In genomic region chr10:74936577-74937445, GRCh38 we compare ENCODE assay signal across 14 cellular contexts.
DNase-seq lines count a peak whose midpoint lies in the region; ATAC-seq, FAIRE-seq and TF ChIP-seq lines count a peak whose summit lies in the region.
"Had no signal": no experiment of that assay in that cellular context is flagged by ENCODE, and none has a peak within 500 bp of the region (broad histone marks: within the 10 kb centered on the region; RNA-seq: fewer than 3 reads in every experiment).

No MANE protein-coding gene starts in this region.

- intact Hi-C loops in spleen (cut with DNase I; ENCODE audit: low total_unique reads), result no loop called here

- H3K27me3 Mint-ChIP-seq in astrocyte (ENCODE audit: low read depth, unreplicated experiment), result no peaks in the 10 kb centered on the region
- H3K27me3 Mint-ChIP-seq: activated naive CD4-positive, alpha-beta T cell treated with anti-CD3 and anti-CD28 coated beads, Interleukin-2, amount 10 ng/mL, durations not matched to agents 7 days and 5 days; CD8-positive, alpha-beta memory T cell had no signal

- H3K9ac ChIP-seq in astrocyte (ENCODE audit: low read length), result no peak overlapping the region

- H3K9me3 Mint-ChIP-seq in astrocyte (ENCODE audit: unreplicated experiment), result no peaks in the 10 kb centered on the region
- H3K9me3 Mint-ChIP-seq: activated naive CD4-positive, alpha-beta T cell treated with anti-CD3 and anti-CD28 coated beads, Interleukin-2, amount 10 ng/mL, durations not matched to agents 7 days and 5 days; CD8-positive, alpha-beta memory T cell had no signal

- H3K9me3 ChIP-seq in astrocyte (ENCODE audit: insufficient read depth, low read depth, low read length) (no peaks in the 10 kb centered on the region), gastroesophageal sphincter (no peaks in the 10 kb centered on the region), spleen (no peaks in the 10 kb centered on the region)

- no peak for TF ChIP-seq EP300 in gastroesophageal sphincter (IDR thresholded peaks at IDR 0.05)

- no peaks in the 10 kb centered on the region for H3K36me3 ChIP-seq in astrocyte (ENCODE audit: insufficient read depth, low read length)
- no peaks in the 10 kb centered on the region for H3K36me3 ChIP-seq in gastroesophageal sphincter
- H3K36me3 ChIP-seq in spleen, result no peaks in the 10 kb centered on the region

- DNase-seq in HCEC 1CT (peak; percentile 68), astrocyte (ENCODE audit: low read depth) (peak; percentile 89), skeletal muscle cell (ENCODE audit: low read depth) (peak; percentile 39), spleen (no peak), ecto neural progenitor cell (ENCODE audit: low spot score) (no peak), HK-2 (ENCODE audit: unreplicated experiment) (no peak)
- DNase-seq: activated CD8-positive, alpha-beta memory T cell treated with anti-CD3 and anti-CD28 coated beads for 24 hours; activated naive CD4-positive, alpha-beta T cell treated with anti-CD3 and anti-CD28 coated beads, Interleukin-2, amount 10 ng/mL, durations not matched to agents 7 days and 5 days; CD8-positive, alpha-beta memory T cell; hypothalamus; T1000 had no signal

- TF ChIP-seq POLR2A in gastroesophageal sphincter (IDR thresholded peaks at IDR 0.05), result no peak
- no peak for TF ChIP-seq POLR2A in spleen (IDR thresholded peaks at IDR 0.05)

- peaks cover 2% of the 10 kb centered on the region for H3K36me3 Mint-ChIP-seq in astrocyte (ENCODE audit: low read depth, unreplicated experiment)
- H3K36me3 Mint-ChIP-seq: activated naive CD4-positive, alpha-beta T cell treated with anti-CD3 and anti-CD28 coated beads, Interleukin-2, amount 10 ng/mL, durations not matched to agents 7 days and 5 days had no signal

- peak overlapping the region; percentile 36 for H3K4me2 ChIP-seq in astrocyte (ENCODE audit: low read length)

- peaks cover 21% of the 10 kb centered on the region for H3K79me2 ChIP-seq in astrocyte (ENCODE audit: insufficient read depth, low read length)

- peaks cover 8% of the 10 kb centered on the region for H3K4me1 Mint-ChIP-seq in astrocyte (ENCODE audit: low read depth, unreplicated experiment)
- H3K4me1 Mint-ChIP-seq: activated naive CD4-positive, alpha-beta T cell treated with anti-CD3 and anti-CD28 coated beads, Interleukin-2, amount 10 ng/mL, durations not matched to agents 7 days and 5 days had no signal

- 21 to 35% methylated on average over 6 of the region's 6 CpGs for WGBS in gastroesophageal sphincter (ENCODE audit: low coverage in 1 of 2), 2 donors
- 80 to 90% (median 87%) methylated on average over 6 of the region's 6 CpGs for WGBS in spleen, 5 donors

- no peak overlapping the region for H2AFZ ChIP-seq in astrocyte (ENCODE audit: low read depth, low read length)

- TF ChIP-seq CTCF in astrocyte (IDR thresholded peaks at IDR 0.05; ENCODE audit: insufficient read depth, low read depth, low read length) (no peak), gastroesophageal sphincter (IDR thresholded peaks at IDR 0.05) (no peak), spleen (IDR thresholded peaks at IDR 0.05 in 8 of 11, conservative IDR thresholded peaks at IDR 0.05 in 3 of 11) (no peak)

- peaks cover 11% of the 10 kb centered on the region for H3K4me1 ChIP-seq in astrocyte (ENCODE audit: insufficient read depth, low read length)
- peaks cover 10 to 94% (median 20%) of the 10 kb centered on the region in 3 donors for H3K4me1 ChIP-seq in gastroesophageal sphincter
- peaks cover 0 to 34% (median 2%) of the 10 kb centered on the region in 6 donors for H3K4me1 ChIP-seq in spleen

- H3K27me3 ChIP-seq in astrocyte (ENCODE audit: insufficient read depth, low read length), result no peaks in the 10 kb centered on the region
- no peaks in the 10 kb centered on the region for H3K27me3 ChIP-seq in gastroesophageal sphincter
- no peaks in the 10 kb centered on the region for H3K27me3 ChIP-seq in spleen (replicated peaks in 1 of 7)

- H3K27ac ChIP-seq in astrocyte (ENCODE audit: low read depth, low read length), result no peak overlapping the region
- H3K27ac ChIP-seq in gastroesophageal sphincter, result peak overlapping the region; percentile 47 to 87 (median 64)
- no peak overlapping the region for H3K27ac ChIP-seq in spleen

- no peak overlapping the region for H3K4me3 Mint-ChIP-seq in astrocyte (ENCODE audit: unreplicated experiment)
- H3K4me3 Mint-ChIP-seq: activated naive CD4-positive, alpha-beta T cell treated with anti-CD3 and anti-CD28 coated beads, Interleukin-2, amount 10 ng/mL, durations not matched to agents 7 days and 5 days; CD8-positive, alpha-beta memory T cell had no signal

- no peak for ATAC-seq in gastroesophageal sphincter
- no peak for ATAC-seq in GM18870 (IDR thresholded peaks at IDR 0.05; ENCODE audit: unreplicated experiment)
- ATAC-seq: Panc1 had no signal

- no peak for FAIRE-seq in astrocyte (lab: Jason Lieb, UNC)

- H3K4me3 ChIP-seq in astrocyte (ENCODE audit: insufficient read depth, low read depth, low read length) (no peak overlapping the region), gastroesophageal sphincter (no peak overlapping the region), skeletal muscle cell (ENCODE audit: low read depth, low read length) (no peak overlapping the region), spleen (no peak overlapping the region)

- H4K20me1 ChIP-seq in astrocyte (ENCODE audit: insufficient read depth, low read length), result peaks cover 42% of the 10 kb centered on the region

- no peak overlapping the region for H3K27ac Mint-ChIP-seq in astrocyte (ENCODE audit: unreplicated experiment)
- H3K27ac Mint-ChIP-seq: activated naive CD4-positive, alpha-beta T cell treated with anti-CD3 and anti-CD28 coated beads, Interleukin-2, amount 10 ng/mL, durations not matched to agents 7 days and 5 days had no signal

Comparison
In these comparisons a context has a peak if more than half of its experiments do, and no peak if none do; other contexts are left out.
1. DNase-seq: peak in HCEC 1CT (single experiment), astrocyte (single experiment) and skeletal muscle cell (single experiment); none in spleen (single experiment), ecto neural progenitor cell (single experiment) and HK-2 (single experiment).
2. H3K27ac ChIP-seq: peak in gastroesophageal sphincter (4 of 4); none in astrocyte (single experiment) and spleen (0 of 8).